Comparison of ENCODE assay signal across 1 cellular context in the genomic region with DNA sequence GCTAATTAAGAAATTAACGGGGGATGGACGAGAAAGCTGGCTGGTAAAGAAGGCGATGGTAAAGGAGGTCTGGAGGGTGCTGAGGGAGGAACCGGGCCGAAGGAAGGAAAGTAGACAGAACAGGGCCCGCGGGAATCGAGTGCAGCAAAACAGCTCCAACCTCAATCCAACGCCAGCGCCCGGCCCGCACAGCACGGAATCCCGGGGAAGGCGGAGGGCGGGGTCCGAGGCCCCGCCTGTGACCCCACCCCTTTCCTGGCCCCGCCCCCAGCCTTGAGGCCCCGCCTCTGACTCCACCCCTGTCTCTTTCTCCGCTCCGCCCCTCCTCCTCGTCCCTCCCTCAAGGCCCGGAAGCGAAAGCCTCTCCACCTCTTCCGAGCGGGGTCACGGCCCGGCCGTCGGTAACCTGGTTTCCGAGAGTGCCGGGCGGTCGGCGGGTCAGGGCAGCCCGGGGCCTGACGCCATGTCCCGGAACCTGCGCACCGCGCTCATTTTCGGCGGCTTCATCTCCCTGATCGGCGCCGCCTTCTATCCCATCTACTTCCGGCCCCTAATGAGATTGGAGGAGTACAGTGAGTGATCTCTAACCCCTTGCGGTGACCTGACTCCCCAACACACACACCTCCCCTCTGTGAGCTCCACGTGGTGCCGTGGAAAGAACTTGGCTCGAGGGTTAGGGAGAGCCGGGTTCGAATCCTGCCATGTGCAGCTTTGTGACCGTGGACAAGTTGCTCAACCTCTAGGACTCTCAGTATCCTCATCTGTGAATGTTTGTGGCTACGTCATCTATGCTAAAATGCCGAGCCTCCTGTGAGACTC.
TF ChIP-seq lines count a peak whose summit lies in the region.

A gene (plus strand): TSS at position 370 of the 819 bp plus-strand sequence. CDS start 94 bp downstream, at position 464.

TF ChIP-seq in K562, 482 proteins besides CTCF, POLR2A, EP300 and RAD21 (continued from another document and continues in another):
- TF ChIP-seq, protein P1, sequence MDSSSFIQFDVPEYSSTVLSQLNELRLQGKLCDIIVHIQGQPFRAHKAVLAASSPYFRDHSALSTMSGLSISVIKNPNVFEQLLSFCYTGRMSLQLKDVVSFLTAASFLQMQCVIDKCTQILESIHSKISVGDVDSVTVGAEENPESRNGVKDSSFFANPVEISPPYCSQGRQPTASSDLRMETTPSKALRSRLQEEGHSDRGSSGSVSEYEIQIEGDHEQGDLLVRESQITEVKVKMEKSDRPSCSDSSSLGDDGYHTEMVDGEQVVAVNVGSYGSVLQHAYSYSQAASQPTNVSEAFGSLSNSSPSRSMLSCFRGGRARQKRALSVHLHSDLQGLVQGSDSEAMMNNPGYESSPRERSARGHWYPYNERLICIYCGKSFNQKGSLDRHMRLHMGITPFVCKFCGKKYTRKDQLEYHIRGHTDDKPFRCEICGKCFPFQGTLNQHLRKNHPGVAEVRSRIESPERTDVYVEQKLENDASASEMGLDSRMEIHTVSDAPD (CRISPR knock-in tag; IDR thresholded peaks at IDR 0.05): no peak
- TF ChIP-seq, protein P2, sequence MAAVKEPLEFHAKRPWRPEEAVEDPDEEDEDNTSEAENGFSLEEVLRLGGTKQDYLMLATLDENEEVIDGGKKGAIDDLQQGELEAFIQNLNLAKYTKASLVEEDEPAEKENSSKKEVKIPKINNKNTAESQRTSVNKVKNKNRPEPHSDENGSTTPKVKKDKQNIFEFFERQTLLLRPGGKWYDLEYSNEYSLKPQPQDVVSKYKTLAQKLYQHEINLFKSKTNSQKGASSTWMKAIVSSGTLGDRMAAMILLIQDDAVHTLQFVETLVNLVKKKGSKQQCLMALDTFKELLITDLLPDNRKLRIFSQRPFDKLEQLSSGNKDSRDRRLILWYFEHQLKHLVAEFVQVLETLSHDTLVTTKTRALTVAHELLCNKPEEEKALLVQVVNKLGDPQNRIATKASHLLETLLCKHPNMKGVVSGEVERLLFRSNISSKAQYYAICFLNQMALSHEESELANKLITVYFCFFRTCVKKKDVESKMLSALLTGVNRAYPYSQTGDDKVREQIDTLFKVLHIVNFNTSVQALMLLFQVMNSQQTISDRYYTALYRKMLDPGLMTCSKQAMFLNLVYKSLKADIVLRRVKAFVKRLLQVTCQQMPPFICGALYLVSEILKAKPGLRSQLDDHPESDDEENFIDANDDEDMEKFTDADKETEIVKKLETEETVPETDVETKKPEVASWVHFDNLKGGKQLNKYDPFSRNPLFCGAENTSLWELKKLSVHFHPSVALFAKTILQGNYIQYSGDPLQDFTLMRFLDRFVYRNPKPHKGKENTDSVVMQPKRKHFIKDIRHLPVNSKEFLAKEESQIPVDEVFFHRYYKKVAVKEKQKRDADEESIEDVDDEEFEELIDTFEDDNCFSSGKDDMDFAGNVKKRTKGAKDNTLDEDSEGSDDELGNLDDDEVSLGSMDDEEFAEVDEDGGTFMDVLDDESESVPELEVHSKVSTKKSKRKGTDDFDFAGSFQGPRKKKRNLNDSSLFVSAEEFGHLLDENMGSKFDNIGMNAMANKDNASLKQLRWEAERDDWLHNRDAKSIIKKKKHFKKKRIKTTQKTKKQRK (IDR thresholded peaks at IDR 0.05; ENCODE audit: borderline replicate concordance, low read depth, low read length): no peak
- TF ChIP-seq MAFG (tag; conservative IDR thresholded peaks at IDR 0.05): no peak
- TF ChIP-seq BDP1 (IDR thresholded peaks at IDR 0.05; ENCODE audit: insufficient read depth, insufficient read length): no peak
- TF ChIP-seq ZBED1 (IDR thresholded peaks at IDR 0.05): peak; percentile 37; the same call in 1 of the 2 replicates
- TF ChIP-seq, protein P3, sequence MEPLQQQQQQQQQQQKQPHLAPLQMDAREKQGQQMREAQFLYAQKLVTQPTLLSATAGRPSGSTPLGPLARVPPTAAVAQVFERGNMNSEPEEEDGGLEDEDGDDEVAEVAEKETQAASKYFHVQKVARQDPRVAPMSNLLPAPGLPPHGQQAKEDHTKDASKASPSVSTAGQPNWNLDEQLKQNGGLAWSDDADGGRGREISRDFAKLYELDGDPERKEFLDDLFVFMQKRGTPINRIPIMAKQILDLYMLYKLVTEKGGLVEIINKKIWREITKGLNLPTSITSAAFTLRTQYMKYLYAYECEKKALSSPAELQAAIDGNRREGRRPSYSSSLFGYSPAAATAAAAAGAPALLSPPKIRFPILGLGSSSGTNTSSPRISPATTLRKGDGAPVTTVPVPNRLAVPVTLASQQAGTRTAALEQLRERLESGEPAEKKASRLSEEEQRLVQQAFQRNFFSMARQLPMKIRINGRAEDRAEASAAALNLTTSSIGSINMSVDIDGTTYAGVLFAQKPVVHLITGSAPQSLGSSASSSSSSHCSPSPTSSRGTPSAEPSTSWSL (CRISPR knock-in tag; IDR thresholded peaks at IDR 0.05; ENCODE audit: borderline replicate concordance): no peak
- TF ChIP-seq HNRNPH1 (optimal IDR thresholded peaks at IDR 0.05; ENCODE audit: low read depth, low read length): no peak
- TF ChIP-seq HNRNPK (IDR thresholded peaks at IDR 0.05; ENCODE audit: low read depth, low read length, poor library complexity, severe bottlenecking): no peak
- TF ChIP-seq BRD9 (IDR thresholded peaks at IDR 0.05; ENCODE audit: low read depth, partially characterized antibody): peak; percentile 59
- TF ChIP-seq, protein P4, sequence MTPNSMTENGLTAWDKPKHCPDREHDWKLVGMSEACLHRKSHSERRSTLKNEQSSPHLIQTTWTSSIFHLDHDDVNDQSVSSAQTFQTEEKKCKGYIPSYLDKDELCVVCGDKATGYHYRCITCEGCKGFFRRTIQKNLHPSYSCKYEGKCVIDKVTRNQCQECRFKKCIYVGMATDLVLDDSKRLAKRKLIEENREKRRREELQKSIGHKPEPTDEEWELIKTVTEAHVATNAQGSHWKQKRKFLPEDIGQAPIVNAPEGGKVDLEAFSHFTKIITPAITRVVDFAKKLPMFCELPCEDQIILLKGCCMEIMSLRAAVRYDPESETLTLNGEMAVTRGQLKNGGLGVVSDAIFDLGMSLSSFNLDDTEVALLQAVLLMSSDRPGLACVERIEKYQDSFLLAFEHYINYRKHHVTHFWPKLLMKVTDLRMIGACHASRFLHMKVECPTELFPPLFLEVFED (CRISPR knock-in tag; conservative IDR thresholded peaks at IDR 0.05): no peak
- peak; percentile 74; the same call in 1 of the 2 replicates for TF ChIP-seq BCOR (IDR thresholded peaks at IDR 0.05)
- TF ChIP-seq CHCHD3 (CRISPR knock-in tag; IDR thresholded peaks at IDR 0.05): no peak
- TF ChIP-seq KLF13 (tag; IDR thresholded peaks at IDR 0.05; ENCODE audit: borderline replicate concordance, low read depth): no peak; the same call in 1 of the 2 replicates
- no peak for TF ChIP-seq RFX1 (IDR thresholded peaks at IDR 0.05)
- no peak for TF ChIP-seq NCOA4 (IDR thresholded peaks at IDR 0.05; ENCODE audit: partially characterized antibody)
- TF ChIP-seq ZNF232 (CRISPR knock-in tag; IDR thresholded peaks at IDR 0.05): no peak
- no peak for TF ChIP-seq ZNF75A (CRISPR knock-in tag; IDR thresholded peaks at IDR 0.05)
- TF ChIP-seq, protein P5, sequence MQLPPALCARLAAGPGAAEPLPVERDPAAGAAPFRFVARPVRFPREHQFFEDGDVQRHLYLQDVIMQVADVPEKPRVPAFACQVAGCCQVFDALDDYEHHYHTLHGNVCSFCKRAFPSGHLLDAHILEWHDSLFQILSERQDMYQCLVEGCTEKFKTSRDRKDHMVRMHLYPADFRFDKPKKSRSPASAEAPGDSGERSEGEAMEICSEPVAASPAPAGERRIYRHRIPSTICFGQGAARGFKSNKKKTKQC (CRISPR knock-in tag; IDR thresholded peaks at IDR 0.05): no peak
- TF ChIP-seq, protein P6, sequence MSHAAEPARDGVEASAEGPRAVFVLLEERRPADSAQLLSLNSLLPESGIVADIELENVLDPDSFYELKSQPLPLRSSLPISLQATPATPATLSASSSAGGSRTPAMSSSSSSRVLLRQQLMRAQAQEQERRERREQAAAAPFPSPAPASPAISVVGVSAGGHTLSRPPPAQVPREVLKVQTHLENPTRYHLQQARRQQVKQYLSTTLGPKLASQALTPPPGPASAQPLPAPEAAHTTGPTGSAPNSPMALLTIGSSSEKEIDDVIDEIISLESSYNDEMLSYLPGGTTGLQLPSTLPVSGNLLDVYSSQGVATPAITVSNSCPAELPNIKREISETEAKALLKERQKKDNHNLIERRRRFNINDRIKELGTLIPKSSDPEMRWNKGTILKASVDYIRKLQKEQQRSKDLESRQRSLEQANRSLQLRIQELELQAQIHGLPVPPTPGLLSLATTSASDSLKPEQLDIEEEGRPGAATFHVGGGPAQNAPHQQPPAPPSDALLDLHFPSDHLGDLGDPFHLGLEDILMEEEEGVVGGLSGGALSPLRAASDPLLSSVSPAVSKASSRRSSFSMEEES (CRISPR knock-in tag; IDR thresholded peaks at IDR 0.05): no peak
- TF ChIP-seq RBM22 (IDR thresholded peaks at IDR 0.05; ENCODE audit: low read depth, low read length, poor library complexity, severe bottlenecking): no peak
- no peak for TF ChIP-seq MAFF (IDR thresholded peaks at IDR 0.05; ENCODE audit: low read length)
- TF ChIP-seq HDGF (IDR thresholded peaks at IDR 0.05): no peak
- 0 out of 4 replicates have a peak, but pooled peaks of 1 of the 2 experiments have one; percentile 70 for TF ChIP-seq SRF (CRISPR knock-in tag; IDR thresholded peaks at IDR 0.05)
- TF ChIP-seq HOXB6 (CRISPR knock-in tag; IDR thresholded peaks at IDR 0.05; ENCODE audit: borderline replicate concordance): no peak
- TF ChIP-seq RBM39 (optimal IDR thresholded peaks at IDR 0.05; ENCODE audit: low read depth, low read length): no peak
- no peak for TF ChIP-seq HMG20A (CRISPR knock-in tag; conservative IDR thresholded peaks at IDR 0.05)
- no peak for TF ChIP-seq SNRNP70 (optimal IDR thresholded peaks at IDR 0.05; ENCODE audit: low read depth, low read length)
- TF ChIP-seq, protein P7, sequence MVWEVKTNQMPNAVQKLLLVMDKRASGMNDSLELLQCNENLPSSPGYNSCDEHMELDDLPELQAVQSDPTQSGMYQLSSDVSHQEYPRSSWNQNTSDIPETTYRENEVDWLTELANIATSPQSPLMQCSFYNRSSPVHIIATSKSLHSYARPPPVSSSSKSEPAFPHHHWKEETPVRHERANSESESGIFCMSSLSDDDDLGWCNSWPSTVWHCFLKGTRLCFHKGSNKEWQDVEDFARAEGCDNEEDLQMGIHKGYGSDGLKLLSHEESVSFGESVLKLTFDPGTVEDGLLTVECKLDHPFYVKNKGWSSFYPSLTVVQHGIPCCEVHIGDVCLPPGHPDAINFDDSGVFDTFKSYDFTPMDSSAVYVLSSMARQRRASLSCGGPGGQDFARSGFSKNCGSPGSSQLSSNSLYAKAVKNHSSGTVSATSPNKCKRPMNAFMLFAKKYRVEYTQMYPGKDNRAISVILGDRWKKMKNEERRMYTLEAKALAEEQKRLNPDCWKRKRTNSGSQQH (CRISPR knock-in tag; IDR thresholded peaks at IDR 0.05): no peak
- TF ChIP-seq NELFE (IDR thresholded peaks at IDR 0.05; ENCODE audit: insufficient read depth, insufficient read length): no peak
- TF ChIP-seq, protein P8, sequence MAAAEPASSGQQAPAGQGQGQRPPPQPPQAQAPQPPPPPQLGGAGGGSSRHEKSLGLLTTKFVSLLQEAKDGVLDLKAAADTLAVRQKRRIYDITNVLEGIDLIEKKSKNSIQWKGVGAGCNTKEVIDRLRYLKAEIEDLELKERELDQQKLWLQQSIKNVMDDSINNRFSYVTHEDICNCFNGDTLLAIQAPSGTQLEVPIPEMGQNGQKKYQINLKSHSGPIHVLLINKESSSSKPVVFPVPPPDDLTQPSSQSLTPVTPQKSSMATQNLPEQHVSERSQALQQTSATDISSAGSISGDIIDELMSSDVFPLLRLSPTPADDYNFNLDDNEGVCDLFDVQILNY (CRISPR knock-in tag; IDR thresholded peaks at IDR 0.05): peak; percentile 62; the same call in 1 of the 2 replicates
- TF ChIP-seq ZNF695 (CRISPR knock-in tag; IDR thresholded peaks at IDR 0.05): no peak
- peak; percentile 96 for TF ChIP-seq ETV5 (CRISPR knock-in tag; IDR thresholded peaks at IDR 0.05; ENCODE audit: low read depth)
- TF ChIP-seq BACH1 (tag; IDR thresholded peaks at IDR 0.05): no peak; the same call in 1 of the 2 replicates
- TF ChIP-seq, protein P9, sequence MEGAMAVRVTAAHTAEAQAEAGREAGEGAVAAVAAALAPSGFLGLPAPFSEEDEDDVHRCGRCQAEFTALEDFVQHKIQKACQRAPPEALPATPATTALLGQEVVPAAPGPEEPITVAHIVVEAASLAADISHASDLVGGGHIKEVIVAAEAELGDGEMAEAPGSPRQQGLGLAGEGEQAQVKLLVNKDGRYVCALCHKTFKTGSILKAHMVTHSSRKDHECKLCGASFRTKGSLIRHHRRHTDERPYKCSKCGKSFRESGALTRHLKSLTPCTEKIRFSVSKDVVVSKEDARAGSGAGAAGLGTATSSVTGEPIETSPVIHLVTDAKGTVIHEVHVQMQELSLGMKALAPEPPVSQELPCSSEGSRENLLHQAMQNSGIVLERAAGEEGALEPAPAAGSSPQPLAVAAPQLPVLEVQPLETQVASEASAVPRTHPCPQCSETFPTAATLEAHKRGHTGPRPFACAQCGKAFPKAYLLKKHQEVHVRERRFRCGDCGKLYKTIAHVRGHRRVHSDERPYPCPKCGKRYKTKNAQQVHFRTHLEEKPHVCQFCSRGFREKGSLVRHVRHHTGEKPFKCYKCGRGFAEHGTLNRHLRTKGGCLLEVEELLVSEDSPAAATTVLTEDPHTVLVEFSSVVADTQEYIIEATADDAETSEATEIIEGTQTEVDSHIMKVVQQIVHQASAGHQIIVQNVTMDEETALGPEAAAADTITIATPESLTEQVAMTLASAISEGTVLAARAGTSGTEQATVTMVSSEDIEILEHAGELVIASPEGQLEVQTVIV (CRISPR knock-in tag; IDR thresholded peaks at IDR 0.05; ENCODE audit: borderline replicate concordance): no peak
- no peak for TF ChIP-seq PRPF4 (IDR thresholded peaks at IDR 0.05; ENCODE audit: insufficient read depth, low read depth, low read length, poor library complexity, severe bottlenecking)
- TF ChIP-seq OTX1 (CRISPR knock-in tag; IDR thresholded peaks at IDR 0.05): no peak
- TF ChIP-seq, protein P10, sequence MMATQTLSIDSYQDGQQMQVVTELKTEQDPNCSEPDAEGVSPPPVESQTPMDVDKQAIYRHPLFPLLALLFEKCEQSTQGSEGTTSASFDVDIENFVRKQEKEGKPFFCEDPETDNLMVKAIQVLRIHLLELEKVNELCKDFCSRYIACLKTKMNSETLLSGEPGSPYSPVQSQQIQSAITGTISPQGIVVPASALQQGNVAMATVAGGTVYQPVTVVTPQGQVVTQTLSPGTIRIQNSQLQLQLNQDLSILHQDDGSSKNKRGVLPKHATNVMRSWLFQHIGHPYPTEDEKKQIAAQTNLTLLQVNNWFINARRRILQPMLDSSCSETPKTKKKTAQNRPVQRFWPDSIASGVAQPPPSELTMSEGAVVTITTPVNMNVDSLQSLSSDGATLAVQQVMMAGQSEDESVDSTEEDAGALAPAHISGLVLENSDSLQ (IDR thresholded peaks at IDR 0.05): peak; percentile 45
- no peak for TF ChIP-seq KDM2B (CRISPR knock-in tag; IDR thresholded peaks at IDR 0.05)
- peak; percentile 82 for TF ChIP-seq HCFC1 (IDR thresholded peaks at IDR 0.05; ENCODE audit: low read depth, low read length)
- TF ChIP-seq ZNF197 (CRISPR knock-in tag; IDR thresholded peaks at IDR 0.05; ENCODE audit: low read depth): no peak
- TF ChIP-seq ZNF124 (CRISPR knock-in tag; IDR thresholded peaks at IDR 0.05): no peak
- TF ChIP-seq SLC30A9 (CRISPR knock-in tag; IDR thresholded peaks at IDR 0.05): no peak
